In genomic region chr7:92517626-92518025, GRCh38 we compare ENCODE assay signal across 24 cellular contexts. TPM values are rescaled to one million over a fixed set of nuclear protein-coding genes. Genes with fewer than 3 reads are reported as not detected.
DNase-seq lines count a peak whose midpoint lies in the region; ATAC-seq and TF ChIP-seq lines count a peak whose summit lies in the region.
"Had no signal": no experiment of that assay in that cellular context is flagged by ENCODE, and none has a peak within 500 bp of the region (broad histone marks: within the 10 kb centered on the region; RNA-seq: fewer than 3 reads in every experiment).

No MANE protein-coding gene starts in this region.

- no peak overlapping the region for H3K9ac ChIP-seq in fibroblast of lung (ENCODE audit: insufficient read depth, low read length)

- no peak for TF ChIP-seq POLR2A in lower leg skin (IDR thresholded peaks at IDR 0.05)
- no peak for TF ChIP-seq POLR2A in GM18505 (IDR thresholded peaks at IDR 0.05; ENCODE audit: borderline replicate concordance, extremely low read depth, insufficient read depth, insufficient read length)

- H3K9me3 ChIP-seq in fibroblast of lung (ENCODE audit: control insufficient read depth, insufficient read depth, low read depth, low read length), result no peaks in the 10 kb centered on the region
- H3K9me3 ChIP-seq: BE2C, esophagus squamous epithelium, psoas muscle, thyroid gland had no signal

- H2AFZ ChIP-seq in fibroblast of lung (ENCODE audit: low read length), result no peak overlapping the region

- ATAC-seq in GM18505 (IDR thresholded peaks at IDR 0.05; ENCODE audit: unreplicated experiment), result no peak
- ATAC-seq: psoas muscle, Right ventricle myocardium inferior had no signal

- DNase-seq in ACHN (peak; percentile 39), EH (ENCODE audit: low read depth) (peak; percentile 55), RKO (ENCODE audit: low spot score) (peak; percentile 51), fibroblast of lung (ENCODE audit: low read depth in 2 of 2) (peak; percentile 3 to 5), lower leg skin (ENCODE audit: low spot score in 2 of 2) (no peak), DMS79 treated with DMSO at 0.1 percent for 48 hours (lab: John Stamatoyannopoulos, UW) (no peak), mesenteric fat pad (ENCODE audit: low spot score) (no peak)
- DNase-seq: activated gamma-delta T cell treated with Interleukin-2 at 50 U/mL for 16 hours; BE2C; esophagus squamous epithelium; hippocampal formation; kidney glomerular epithelial cell; NCI-H446 treated with DMSO at 0.1 percent for 48 hours; NK-92 treated with Interleukin-12 subunit alpha and Interleukin-12 subunit beta, amount 100 ng/mL, for 24 hours; psoas muscle; thyroid gland; WERI-Rb-1 had no signal

- TF ChIP-seq CTCF in fibroblast of lung (conservative IDR thresholded peaks at IDR 0.05 in 1 of 2, IDR thresholded peaks at IDR 0.05 in 1 of 2; ENCODE audit: low read depth in 1 of 2, low read length in 2 of 2), result no peak
- TF ChIP-seq CTCF in lower leg skin (IDR thresholded peaks at IDR 0.05), result no peak

- H3K36me3 ChIP-seq in fibroblast of lung (ENCODE audit: control insufficient read depth, insufficient read depth, low read length), result no peaks in the 10 kb centered on the region
- H3K36me3 ChIP-seq: BE2C had no signal

- H3K4me3 ChIP-seq in fibroblast of lung (replicated peaks in 1 of 4; ENCODE audit: control extremely low read depth in 1 of 4, insufficient read depth in 1 of 4, low read depth in 3 of 4, low read length in 4 of 4), result no peak overlapping the region
- H3K4me3 ChIP-seq in lower leg skin (ENCODE audit: low read depth, poor library complexity, severe bottlenecking), result no peak overlapping the region
- H3K4me3 ChIP-seq: esophagus squamous epithelium, psoas muscle, thyroid gland had no signal

- H3K4me1 ChIP-seq in fibroblast of lung (ENCODE audit: control insufficient read depth, extremely low read depth, insufficient read depth, low read length), result no peaks in the 10 kb centered on the region
- H3K4me1 ChIP-seq: BE2C, esophagus squamous epithelium, psoas muscle, thyroid gland had no signal

- H3K79me2 ChIP-seq in fibroblast of lung (ENCODE audit: control insufficient read depth, insufficient read depth, low read length), result no peaks in the 10 kb centered on the region

- no peak overlapping the region for H3K4me2 ChIP-seq in fibroblast of lung (ENCODE audit: extremely low read depth, insufficient read depth, low read length)

- no peaks in the 10 kb centered on the region for H4K20me1 ChIP-seq in fibroblast of lung (ENCODE audit: control insufficient read depth, extremely low read depth, insufficient read depth, low read length)

- 86 to 87% methylated on average over 3 of the region's 3 CpGs for WGBS in lower leg skin, 2 donors

- H3K27me3 ChIP-seq in fibroblast of lung (ENCODE audit: control insufficient read depth, insufficient read depth, low read length), result no peaks in the 10 kb centered on the region
- H3K27me3 ChIP-seq: BE2C, esophagus squamous epithelium, thyroid gland had no signal

- in situ Hi-C loops in ACHN (cut with HindIII; ENCODE audit: low pct_ligation_motif_present, low pct_unique_long_range_greater_than_20kb, low sequenced_read_pairs), result no loop called here

- intact Hi-C loops in lower leg skin (cut with DNase I; ENCODE audit: low total_unique reads), result no loop called here

- H3K27ac ChIP-seq in fibroblast of lung (ENCODE audit: insufficient read depth, low read length), result no peak overlapping the region
- H3K27ac ChIP-seq: esophagus squamous epithelium, psoas muscle, thyroid gland, WERI-Rb-1 had no signal

RNA-seq across cellular contexts. Expression of gene PEX1, which starts 10.7 kb away (rescaled TPM):
- total RNA-seq in fibroblast of lung, result 19.3 and 23.0 TPM in 2 replicates
- polyA plus RNA-seq in fibroblast of lung, result 11.2 and 11.3 TPM in 2 replicates
- polyA plus RNA-seq in fibroblast of lung (2012), result 6.3 and 7.3 TPM in 2 replicates
- polyA minus RNA-seq in fibroblast of lung (ENCODE audit: low replicate concordance), result 0.31 and 2.9 TPM in 2 replicates
- 10 to 100 TPM; 16.2 to 21.5 (median 19.7) TPM for total RNA-seq in lower leg skin
- total RNA-seq in mesenteric fat pad, result 12.5 TPM

RNA-seq across cellular contexts. Expression of gene RBM48, which starts 11.0 kb away (rescaled TPM):
- total RNA-seq in fibroblast of lung (10.3 and 12.2 TPM in 2 replicates), lower leg skin (10 to 100 TPM in 3 of 4 donors, 1 to 10 TPM in 1; 7.5 to 16.4 (median 12.4) TPM), mesenteric fat pad (8.0 TPM)
- 7.4 and 9.8 TPM in 2 replicates for polyA plus RNA-seq in fibroblast of lung
- 5.3 and 6.8 TPM in 2 replicates for polyA plus RNA-seq in fibroblast of lung (2012)
- 0.78 and 1.5 TPM in 2 replicates for polyA minus RNA-seq in fibroblast of lung (ENCODE audit: low replicate concordance)

RNA-seq across cellular contexts. Expression of gene ERVW-1, which starts 39.9 kb away (rescaled TPM):
- not detected in 2 replicates for total RNA-seq in fibroblast of lung
- not detected in 2 replicates for polyA plus RNA-seq in fibroblast of lung
- 0.08 TPM in 1 of 2 replicates, not detected in the other for polyA plus RNA-seq in fibroblast of lung (2012)
- polyA minus RNA-seq in fibroblast of lung (ENCODE audit: low replicate concordance), result not detected in 2 replicates
- not detected for total RNA-seq in lower leg skin
- not detected for total RNA-seq in mesenteric fat pad
- total RNA-seq: cardiac septum; esophagus squamous epithelium; HT-29; mesothelial cell of epicardium; psoas muscle; Right ventricle myocardium inferior; T-helper 1 cell treated with Interleukin-12 subunit alpha and Interleukin-12 subunit beta and Interleukin-4 antibody, amounts not matched to agents 30 ng/mL and 1 ng/mL, for 36 hours; thyroid gland had no signal
- polyA plus RNA-seq: neural cell had no signal

Comparison
In these comparisons a context has a peak if more than half of its experiments do, and no peak if none do; other contexts are left out.
1. DNase-seq: peak in ACHN (single experiment), EH (single experiment), RKO (single experiment) and fibroblast of lung (2 of 2); none in lower leg skin (0 of 2), DMS79 treated with DMSO at 0.1 percent for 48 hours (single experiment) and mesenteric fat pad (single experiment).